12 cellular contexts compared by ENCODE assay signal in the genomic region with DNA sequence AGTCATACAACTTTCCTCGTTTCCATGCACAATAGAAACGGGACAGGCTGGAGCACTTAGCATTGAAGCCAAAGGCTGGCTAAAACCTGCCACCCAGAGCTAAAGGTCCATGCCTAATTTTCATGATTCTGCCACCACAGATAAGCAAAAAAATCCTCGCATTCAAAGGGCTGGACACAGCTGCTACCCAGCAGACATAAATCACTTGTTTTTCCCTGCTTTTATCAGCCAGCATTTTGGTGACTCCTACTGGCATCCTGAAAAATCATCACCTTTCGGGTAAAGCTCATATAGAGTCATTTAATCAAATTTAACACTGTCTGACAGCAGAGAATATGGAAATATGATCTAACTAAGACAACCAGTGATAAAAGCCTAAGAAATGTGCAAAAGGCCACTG. TPM values are rescaled to one million over a fixed set of nuclear protein-coding genes. Genes with fewer than 3 reads are reported as not detected.
DNase-seq lines count a peak whose midpoint lies in the region; ATAC-seq and TF ChIP-seq lines count a peak whose summit lies in the region.
"Had no signal": no experiment of that assay in that cellular context is flagged by ENCODE, and none has a peak within 500 bp of the region (broad histone marks: within the 10 kb centered on the region; RNA-seq: fewer than 3 reads in every experiment).

No MANE protein-coding gene starts in this region.

- no peak for TF ChIP-seq POLR2A in testis (IDR thresholded peaks at IDR 0.05)

- H2AFZ ChIP-seq in GM23338, result no peak overlapping the region

- no peaks in the 10 kb centered on the region for H3K9me2 ChIP-seq in GM23338 (ENCODE audit: insufficient read depth)

- no peaks in the 10 kb centered on the region for H3K4me1 Mint-ChIP-seq in GM23338
- H3K4me1 Mint-ChIP-seq in T-helper 17 cell, result peaks cover 2% of the 10 kb centered on the region
- peaks cover 10% of the 10 kb centered on the region for H3K4me1 Mint-ChIP-seq in type B pancreatic cell (ENCODE audit: unreplicated experiment)

- H3K9me3 ChIP-seq in T-helper 17 cell (ENCODE audit: control insufficient read depth, low read length, poor library complexity, severe bottlenecking) (no peaks in the 10 kb centered on the region), testis (no peaks in the 10 kb centered on the region)
- H3K9me3 ChIP-seq: suprapubic skin had no signal

- TF ChIP-seq CTCF in AG09309 (IDR thresholded peaks at IDR 0.05; ENCODE audit: control insufficient read depth, insufficient read depth, low read depth, low read length, missing control alignments), result peak; percentile 20
- peak; percentile 31 to 59; a peak in 3 of 4 replicates for TF ChIP-seq CTCF in GM23338 (conservative IDR thresholded peaks at IDR 0.05; ENCODE audit: low read depth in 2 of 2)
- TF ChIP-seq CTCF in testis (IDR thresholded peaks at IDR 0.05), result no peak
- TF ChIP-seq CTCF in type B pancreatic cell (conservative IDR thresholded peaks at IDR 0.05), result no peak

- no peak for ATAC-seq in GM23338
- ATAC-seq in T-helper 17 cell, result no peak

- intact Hi-C loops in testis (cut with DNase I; ENCODE audit: low total_unique reads), result no loop called here

- H3K27ac Mint-ChIP-seq in GM23338, result no peak overlapping the region
- peak overlapping the region; percentile 14 for H3K27ac Mint-ChIP-seq in T-helper 17 cell
- no peak overlapping the region for H3K27ac Mint-ChIP-seq in type B pancreatic cell
- H3K27ac Mint-ChIP-seq: activated T-helper 2 cell treated with anti-CD3 and anti-CD28 coated beads, Interferon-gamma antibody, Interleukin-2, Interleukin-4, amounts not matched to agents 10 μg/mL and 5 μg/mL and 100 μg/mL, durations not matched to agents 14 hours and 24 hours and 36 hours had no signal

- H3K9me3 Mint-ChIP-seq in GM23338, result no peaks in the 10 kb centered on the region
- H3K9me3 Mint-ChIP-seq in type B pancreatic cell, result no peaks in the 10 kb centered on the region
- H3K9me3 Mint-ChIP-seq: activated T-helper 2 cell treated with anti-CD3 and anti-CD28 coated beads, Interferon-gamma antibody, Interleukin-2, Interleukin-4, amounts not matched to agents 10 μg/mL and 5 μg/mL and 100 μg/mL, durations not matched to agents 14 hours and 24 hours and 36 hours had no signal

- H3K4me1 ChIP-seq in GM23338 (ENCODE audit: insufficient read depth), result no peaks in the 10 kb centered on the region
- no peaks in the 10 kb centered on the region for H3K4me1 ChIP-seq in testis
- H3K4me1 ChIP-seq: suprapubic skin had no signal

- H3K27me3 ChIP-seq in GM23338 (ENCODE audit: insufficient read depth), result no peaks in the 10 kb centered on the region
- no peaks in the 10 kb centered on the region for H3K27me3 ChIP-seq in testis
- H3K27me3 ChIP-seq: suprapubic skin had no signal

- H3K27me3 Mint-ChIP-seq in GM23338 (ENCODE audit: insufficient read depth, low read depth, poor library complexity) (no peaks in the 10 kb centered on the region), T-helper 17 cell (no peaks in the 10 kb centered on the region), type B pancreatic cell (no peaks in the 10 kb centered on the region)

- no peaks in the 10 kb centered on the region for H3F3A ChIP-seq in GM23338 (replicated peaks; ENCODE audit: low read depth)

- no peak overlapping the region for H3K4me2 ChIP-seq in GM23338

- peaks cover 4% of the 10 kb centered on the region; the same call in 1 of the 3 replicates for H3K36me3 Mint-ChIP-seq in GM23338 (ENCODE audit: low read depth)
- H3K36me3 Mint-ChIP-seq in T-helper 17 cell (ENCODE audit: low read depth), result peaks cover 6% of the 10 kb centered on the region
- H3K36me3 Mint-ChIP-seq in type B pancreatic cell, result peaks cover 33% of the 10 kb centered on the region

- DNase-seq in AG09309 (ENCODE audit: low read depth) (no peak), GM23338 (ENCODE audit: low spot score) (peak; percentile 8), T-helper 17 cell (no peak), globus pallidus (ENCODE audit: low spot score) (peak; percentile 16), testis (no peak), LoVo (ENCODE audit: low spot score) (no peak), type B pancreatic cell (ENCODE audit: extremely low spot score, unreplicated experiment) (no peak)
- no peak for DNase-seq in stimulated activated CD4-positive, alpha-beta T cell treated with anti-CD3 and anti-CD28 coated beads, Interleukin-2, amount 100 ng/mL, for 48 hours
- DNase-seq: C1 segment of cervical spinal cord, H7 had no signal

- H3K36me3 ChIP-seq in GM23338 (ENCODE audit: insufficient read depth) (no peaks in the 10 kb centered on the region), testis (ENCODE audit: low read depth, missing control alignments) (no peaks in the 10 kb centered on the region)

- H3K4me3 ChIP-seq in AG09309 (ENCODE audit: control insufficient read depth, low read depth, low read length) (no peak overlapping the region), GM23338 (no peak overlapping the region), testis (no peak overlapping the region)
- H3K4me3 ChIP-seq: suprapubic skin had no signal

- no peaks in the 10 kb centered on the region for H3K79me2 ChIP-seq in GM23338 (replicated peaks; ENCODE audit: insufficient read depth)

- H3K4me3 Mint-ChIP-seq in GM23338, result no peak overlapping the region
- no peak overlapping the region for H3K4me3 Mint-ChIP-seq in T-helper 17 cell
- H3K4me3 Mint-ChIP-seq in type B pancreatic cell, result no peak overlapping the region

- H3K27ac ChIP-seq in GM23338 (ENCODE audit: low read depth), result no peak overlapping the region
- no peak overlapping the region for H3K27ac ChIP-seq in testis
- H3K27ac ChIP-seq: suprapubic skin had no signal

- H4K20me1 ChIP-seq in GM23338 (replicated peaks; ENCODE audit: insufficient read depth), result no peaks in the 10 kb centered on the region

- 77 to 79% methylated on average over 4 of the region's 4 CpGs for WGBS in testis, 2 donors

TF ChIP-seq in GM23338, 12 proteins besides CTCF, POLR2A, EP300 and RAD21 (continues in another document):
- TF ChIP-seq EZH2phosphoT487 (IDR thresholded peaks at IDR 0.05; ENCODE audit: unreplicated experiment) (no peak), NANOG (IDR thresholded peaks at IDR 0.05; ENCODE audit: borderline replicate concordance) (no peak), ZNF114 (CRISPR knock-in tag; IDR thresholded peaks at IDR 0.05) (no peak), STAT1 (IDR thresholded peaks at IDR 0.05; ENCODE audit: unreplicated experiment) (no peak), JUNB (IDR thresholded peaks at IDR 0.05; ENCODE audit: unreplicated experiment) (no peak), CREB1 (CRISPR knock-in tag; IDR thresholded peaks at IDR 0.05; ENCODE audit: low read depth) (no peak), ZNF331 (CRISPR knock-in tag; IDR thresholded peaks at IDR 0.05; ENCODE audit: low read depth) (no peak), POLR2AphosphoS5 (IDR thresholded peaks at IDR 0.05; ENCODE audit: low read depth) (no peak), EZH2 (IDR thresholded peaks at IDR 0.05; ENCODE audit: low read depth, unreplicated experiment) (no peak)
- TF ChIP-seq, protein P1, sequence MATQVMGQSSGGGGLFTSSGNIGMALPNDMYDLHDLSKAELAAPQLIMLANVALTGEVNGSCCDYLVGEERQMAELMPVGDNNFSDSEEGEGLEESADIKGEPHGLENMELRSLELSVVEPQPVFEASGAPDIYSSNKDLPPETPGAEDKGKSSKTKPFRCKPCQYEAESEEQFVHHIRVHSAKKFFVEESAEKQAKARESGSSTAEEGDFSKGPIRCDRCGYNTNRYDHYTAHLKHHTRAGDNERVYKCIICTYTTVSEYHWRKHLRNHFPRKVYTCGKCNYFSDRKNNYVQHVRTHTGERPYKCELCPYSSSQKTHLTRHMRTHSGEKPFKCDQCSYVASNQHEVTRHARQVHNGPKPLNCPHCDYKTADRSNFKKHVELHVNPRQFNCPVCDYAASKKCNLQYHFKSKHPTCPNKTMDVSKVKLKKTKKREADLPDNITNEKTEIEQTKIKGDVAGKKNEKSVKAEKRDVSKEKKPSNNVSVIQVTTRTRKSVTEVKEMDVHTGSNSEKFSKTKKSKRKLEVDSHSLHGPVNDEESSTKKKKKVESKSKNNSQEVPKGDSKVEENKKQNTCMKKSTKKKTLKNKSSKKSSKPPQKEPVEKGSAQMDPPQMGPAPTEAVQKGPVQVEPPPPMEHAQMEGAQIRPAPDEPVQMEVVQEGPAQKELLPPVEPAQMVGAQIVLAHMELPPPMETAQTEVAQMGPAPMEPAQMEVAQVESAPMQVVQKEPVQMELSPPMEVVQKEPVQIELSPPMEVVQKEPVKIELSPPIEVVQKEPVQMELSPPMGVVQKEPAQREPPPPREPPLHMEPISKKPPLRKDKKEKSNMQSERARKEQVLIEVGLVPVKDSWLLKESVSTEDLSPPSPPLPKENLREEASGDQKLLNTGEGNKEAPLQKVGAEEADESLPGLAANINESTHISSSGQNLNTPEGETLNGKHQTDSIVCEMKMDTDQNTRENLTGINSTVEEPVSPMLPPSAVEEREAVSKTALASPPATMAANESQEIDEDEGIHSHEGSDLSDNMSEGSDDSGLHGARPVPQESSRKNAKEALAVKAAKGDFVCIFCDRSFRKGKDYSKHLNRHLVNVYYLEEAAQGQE (IDR thresholded peaks at IDR 0.05; ENCODE audit: unreplicated experiment), result no peak

RNA-seq across cellular contexts. Expression of a gene that starts 37.9 kb away (rescaled TPM):
- 20.2 and 31.1 TPM in 2 replicates for total RNA-seq in GM23338 (2014; rRNA removed; shearing (Covaris generic))
- polyA plus RNA-seq in GM23338 (2016; fragmentation: Nextera tagmentation; extraction: Ambion mirVana) (24.8 and 25.4 TPM in 2 replicates), testis (ENCODE audit: insufficient read depth, low read depth, low replicate concordance) (40.1 TPM)
- total RNA-seq in T-helper 17 cell (10 to 100 TPM; 22.7 to 33.9 TPM), testis (10 to 100 TPM; 41.3 to 42.0 TPM), type B pancreatic cell (ENCODE audit: low replicate concordance) (26.0 and 44.0 TPM in 2 replicates)

RNA-seq across cellular contexts. Expression of a gene that starts 45.4 kb away (rescaled TPM):
- total RNA-seq in GM23338 (2014; rRNA removed; shearing (Covaris generic)), result 2.4 and 3.0 TPM in 2 replicates
- 1.6 TPM in 2 replicates for polyA plus RNA-seq in GM23338 (2016; fragmentation: Nextera tagmentation; extraction: Ambion mirVana)
- 1 to 10 TPM; 2.5 to 3.1 TPM for total RNA-seq in T-helper 17 cell
- 1 to 10 TPM; 7.4 to 7.8 TPM for total RNA-seq in testis
- 7.2 TPM for polyA plus RNA-seq in testis (ENCODE audit: insufficient read depth, low read depth, low replicate concordance)
- 2.6 and 2.9 TPM in 2 replicates for total RNA-seq in type B pancreatic cell (ENCODE audit: low replicate concordance)

RNA-seq across cellular contexts. Expression of a gene that starts 45.8 kb away (rescaled TPM):
- 9.9 and 15.8 TPM in 2 replicates for total RNA-seq in GM23338 (2014; rRNA removed; shearing (Covaris generic))
- polyA plus RNA-seq in GM23338 (2016; fragmentation: Nextera tagmentation; extraction: Ambion mirVana), result 52.8 and 55.8 TPM in 2 replicates
- 10 to 100 TPM; 19.0 to 23.8 TPM for total RNA-seq in T-helper 17 cell
- 10 to 100 TPM; 62.7 to 68.5 TPM for total RNA-seq in testis
- 103 TPM for polyA plus RNA-seq in testis (ENCODE audit: insufficient read depth, low read depth, low replicate concordance)
- total RNA-seq in type B pancreatic cell (ENCODE audit: low replicate concordance), result 24.0 and 29.5 TPM in 2 replicates

Comparison
In these comparisons a context has a peak if more than half of its experiments do, and no peak if none do; other contexts are left out.
1. DNase-seq: peak in GM23338 (single experiment) and globus pallidus (single experiment); none in AG09309 (single experiment), T-helper 17 cell (0 of 3), testis (single experiment), LoVo (single experiment), stimulated activated CD4-positive, alpha-beta T cell treated with anti-CD3 and anti-CD28 coated beads, Interleukin-2, amount 100 ng/mL, for 48 hours (0 of 2) and type B pancreatic cell (single experiment).
2. CTCF ChIP-seq: peak in AG09309 (single experiment) and GM23338 (2 of 2); none in testis (0 of 3) and type B pancreatic cell (single experiment).